1 cellular context compared by ENCODE assay signal in genomic region chr2:156400704-156401678, GRCh38.
TF ChIP-seq lines count a peak whose summit lies in the region.

No MANE protein-coding gene starts in this region.

TF ChIP-seq in liver, 16 proteins besides CTCF, POLR2A, EP300 and RAD21 (continued from another document):
- TF ChIP-seq REST (IDR thresholded peaks at IDR 0.05) (no peak), SP1 (IDR thresholded peaks at IDR 0.05) (peak; percentile 33), RXRA (IDR thresholded peaks at IDR 0.05) (peak; percentile 22 to 45)
